In the genomic region with DNA sequence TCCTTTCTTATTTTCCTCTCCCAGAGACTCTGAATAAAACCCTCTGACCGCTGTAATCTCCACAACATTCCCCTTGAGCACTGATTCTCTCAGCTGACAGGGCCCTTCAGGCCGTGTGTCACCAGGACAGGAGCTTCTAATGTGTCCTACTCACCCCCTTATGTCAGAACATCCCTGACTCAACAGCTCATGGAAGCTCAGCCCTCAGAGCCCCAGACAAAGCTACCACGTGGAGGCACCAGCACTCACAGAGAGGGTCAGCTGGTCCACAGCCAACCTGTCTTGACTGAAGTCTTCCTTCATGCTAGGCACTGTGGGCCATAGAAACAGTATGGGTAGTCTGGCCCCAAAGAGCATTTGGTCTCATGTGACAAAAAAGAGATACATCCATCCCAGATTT, we compare ENCODE assay signal across 2 cellular contexts.
TF ChIP-seq lines count a peak whose summit lies in the region.

No MANE protein-coding gene starts in this region.

TF ChIP-seq in HEK293, 187 proteins besides CTCF, POLR2A, EP300 and RAD21:
- TF ChIP-seq ZFP69B (tag by site-specific recombination; IDR thresholded peaks at IDR 0.05) = no peak
- no peak for TF ChIP-seq KLF16 (tag by site-specific recombination; IDR thresholded peaks at IDR 0.05)
- TF ChIP-seq ZBTB6 (tag by site-specific recombination; IDR thresholded peaks at IDR 0.05) = no peak
- no peak for TF ChIP-seq ZNF473 (tag by site-specific recombination; IDR thresholded peaks at IDR 0.05)
- TF ChIP-seq ZNF311 (tag by site-specific recombination; IDR thresholded peaks at IDR 0.05; ENCODE audit: borderline replicate concordance) = no peak
- TF ChIP-seq RBAK (tag by site-specific recombination; IDR thresholded peaks at IDR 0.05) = no peak
- no peak for TF ChIP-seq ZNF529 (tag by site-specific recombination; IDR thresholded peaks at IDR 0.05; ENCODE audit: insufficient replicate concordance)
- no peak for TF ChIP-seq IKZF3 (tag by site-specific recombination; IDR thresholded peaks at IDR 0.05)

TF ChIP-seq in GM12878, 131 proteins besides CTCF, POLR2A, EP300 and RAD21:
- TF ChIP-seq, protein P1, sequence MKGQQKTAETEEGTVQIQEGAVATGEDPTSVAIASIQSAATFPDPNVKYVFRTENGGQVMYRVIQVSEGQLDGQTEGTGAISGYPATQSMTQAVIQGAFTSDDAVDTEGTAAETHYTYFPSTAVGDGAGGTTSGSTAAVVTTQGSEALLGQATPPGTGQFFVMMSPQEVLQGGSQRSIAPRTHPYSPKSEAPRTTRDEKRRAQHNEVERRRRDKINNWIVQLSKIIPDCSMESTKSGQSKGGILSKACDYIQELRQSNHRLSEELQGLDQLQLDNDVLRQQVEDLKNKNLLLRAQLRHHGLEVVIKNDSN (IDR thresholded peaks at IDR 0.05; ENCODE audit: borderline replicate concordance, extremely low read length, insufficient read depth, low read depth, low read length) = no peak
- TF ChIP-seq HSF1 (IDR thresholded peaks at IDR 0.05; ENCODE audit: low read depth, low read length) = no peak
- no peak for TF ChIP-seq KDM1A (IDR thresholded peaks at IDR 0.05; ENCODE audit: borderline replicate concordance)
- TF ChIP-seq FOS (IDR thresholded peaks at IDR 0.05; ENCODE audit: borderline replicate concordance, extremely low read depth, insufficient read length) = no peak
- TF ChIP-seq SMAD5 (IDR thresholded peaks at IDR 0.05; ENCODE audit: low read depth) = no peak
- TF ChIP-seq EGR1 (IDR thresholded peaks at IDR 0.05; ENCODE audit: borderline replicate concordance in 1 of 2, low read depth in 2 of 2, low read length in 2 of 2) = no peak
- TF ChIP-seq CREB1 (IDR thresholded peaks at IDR 0.05; ENCODE audit: low read depth) = no peak
- no peak for TF ChIP-seq LARP7 (IDR thresholded peaks at IDR 0.05)
- TF ChIP-seq PBX3 (IDR thresholded peaks at IDR 0.05; ENCODE audit: insufficient replicate concordance, low read depth, low read length) = no peak
- TF ChIP-seq ZBED1 (IDR thresholded peaks at IDR 0.05; ENCODE audit: borderline replicate concordance) = no peak
- no peak for TF ChIP-seq TBL1XR1 (IDR thresholded peaks at IDR 0.05; ENCODE audit: low read depth, low read length)
- no peak for TF ChIP-seq TARDBP (IDR thresholded peaks at IDR 0.05; ENCODE audit: borderline replicate concordance)
